In the genomic region with DNA sequence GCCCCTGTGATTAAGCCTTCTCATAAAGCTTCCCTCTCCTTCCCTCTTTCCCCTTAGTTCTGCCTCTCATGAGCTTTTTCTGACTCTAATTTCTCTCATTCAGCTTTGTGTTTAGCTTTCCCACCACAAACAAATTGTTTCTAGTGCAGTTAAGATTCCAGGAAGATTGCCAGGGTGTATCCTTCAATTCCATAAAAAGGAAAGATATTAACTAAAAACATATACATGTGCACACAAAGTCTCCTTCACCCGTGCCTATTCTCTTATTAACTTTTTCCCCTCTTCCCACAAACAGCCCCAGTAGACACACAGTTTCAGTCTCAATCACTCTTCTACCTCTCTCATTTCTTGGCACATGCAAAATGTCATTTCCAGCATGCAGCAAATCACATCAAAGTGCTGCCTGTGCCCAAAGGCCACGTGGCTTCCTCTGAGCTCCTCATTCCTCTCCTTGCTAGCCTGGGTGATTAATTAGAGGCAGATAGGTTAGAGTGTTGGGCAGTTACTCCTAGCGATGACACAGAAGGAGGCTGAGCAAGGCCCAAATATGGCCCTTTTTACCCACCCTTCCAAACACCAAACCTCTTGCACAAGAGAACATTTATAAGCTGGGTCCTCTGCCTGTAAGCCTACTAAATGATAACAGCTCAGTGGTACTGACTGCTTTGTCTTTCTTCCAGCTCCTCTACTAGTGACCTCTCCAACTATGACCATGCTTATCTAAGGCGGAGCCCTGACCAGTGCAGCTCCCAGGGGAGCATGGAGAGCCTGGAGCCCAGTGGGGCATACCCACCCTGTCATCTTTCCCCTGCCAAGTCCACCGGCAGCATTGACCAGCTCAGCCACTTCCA, we compare ENCODE assay signal across 9 cellular contexts.
A peak's percentile ranks its signal among the peaks of the same experiment; 100 is the strongest.
DNase-seq lines count a peak whose midpoint lies in the region; ATAC-seq, FAIRE-seq and TF ChIP-seq lines count a peak whose summit lies in the region.
"Had no signal": no experiment of that assay in that cellular context is flagged by ENCODE, and none has a peak within 500 bp of the region (broad histone marks: within the 10 kb centered on the region; RNA-seq: fewer than 3 reads in every experiment).

No MANE protein-coding gene starts in this region.

- H3K4me1 ChIP-seq in esophagus muscularis mucosa (peaks cover 18 to 75% (median 73%) of the 10 kb centered on the region in 4 donors), sigmoid colon (peaks cover 0 to 73% (median 50%) of the 10 kb centered on the region in 4 donors)

- TF ChIP-seq POLR2A in esophagus muscularis mucosa (IDR thresholded peaks at IDR 0.05; ENCODE audit: low read depth), result no peak
- no peak for TF ChIP-seq POLR2A in sigmoid colon (IDR thresholded peaks at IDR 0.05)

- DNase-seq in GM13976 (ENCODE audit: low spot score) (peak; percentile 41), esophagus muscularis mucosa (ENCODE audit: extremely low spot score) (no peak), sigmoid colon (peak; percentile 76), NCI-H2107 (lab: John Stamatoyannopoulos, UW) (no peak), HT-29 (ENCODE audit: low spot score) (no peak), brain microvascular endothelial cell (no peak), HTR-8/SVneo (ENCODE audit: insufficient read length, low spot score) (no peak)
- DNase-seq: activated naive CD8-positive, alpha-beta T cell treated with anti-CD3 and anti-CD28 coated beads, Interleukin-2, amount 10 ng/mL, durations not matched to agents 7 days and 5 days had no signal

- TF ChIP-seq CTCF in GM13976 (IDR thresholded peaks at IDR 0.05; ENCODE audit: borderline replicate concordance, control extremely low read depth, extremely low read depth, insufficient read depth, missing control alignments) (no peak), esophagus muscularis mucosa (IDR thresholded peaks at IDR 0.05) (no peak), sigmoid colon (IDR thresholded peaks at IDR 0.05) (no peak), brain microvascular endothelial cell (IDR thresholded peaks at IDR 0.05; ENCODE audit: low read depth, low read length, missing control alignments) (no peak)

- H3K36me3 ChIP-seq in esophagus muscularis mucosa (peaks cover 0 to 11% (median 5%) of the 10 kb centered on the region in 4 donors), sigmoid colon (no peaks in the 10 kb centered on the region), brain microvascular endothelial cell (replicated peaks) (no peaks in the 10 kb centered on the region)

- no peak for FAIRE-seq in HTR-8/SVneo (lab: Jason Lieb, UNC)

- intact Hi-C loops in esophagus muscularis mucosa (cut with DNase I), result no loop called here
- intact Hi-C loops in sigmoid colon (cut with DNase I), result loop anchor here (5.0 kb wide), 2 partner anchors 46 to 211 kb away; no protein-coding TSS in a partner anchor

- H3K9me3 ChIP-seq in esophagus muscularis mucosa (no peaks in the 10 kb centered on the region), sigmoid colon (no peaks in the 10 kb centered on the region)

- peak; percentile 86 for TF ChIP-seq EP300 in esophagus muscularis mucosa (IDR thresholded peaks at IDR 0.05)
- TF ChIP-seq EP300 in sigmoid colon (IDR thresholded peaks at IDR 0.05), result peak in 3 of 4 donors; percentile 14 to 67 (median 34)

- ATAC-seq in HG03469 (IDR thresholded peaks at IDR 0.05; ENCODE audit: unreplicated experiment), result peak; percentile 70

- no peaks in the 10 kb centered on the region for H3K27me3 ChIP-seq in esophagus muscularis mucosa
- H3K27me3 ChIP-seq in sigmoid colon, result no peaks in the 10 kb centered on the region
- H3K27me3 ChIP-seq in brain microvascular endothelial cell (replicated peaks), result no peaks in the 10 kb centered on the region

- WGBS in esophagus muscularis mucosa, result 23% methylated on average over 4 of the region's 5 CpGs
- 60% methylated on average over 5 of the region's 5 CpGs for WGBS in sigmoid colon, 2 donors

- in situ Hi-C loops in GM13976 (cut with MboI; ENCODE audit: low sequenced_read_pairs, unreplicated experiment) (no loop called here), brain microvascular endothelial cell (cut with HindIII; ENCODE audit: low pct_ligation_motif_present, low sequenced_read_pairs) (no loop called here)

- peak overlapping the region; percentile 89 to 94 (median 92) for H3K27ac ChIP-seq in esophagus muscularis mucosa (replicated peaks in 1 of 4)
- peak overlapping the region; percentile 82 to 89 (median 88) for H3K27ac ChIP-seq in sigmoid colon
- H3K27ac ChIP-seq in brain microvascular endothelial cell, result no peak overlapping the region

- peak overlapping the region; percentile 1 to 19 (median 15) for H3K4me3 ChIP-seq in esophagus muscularis mucosa
- no peak overlapping the region for H3K4me3 ChIP-seq in sigmoid colon
- no peak overlapping the region for H3K4me3 ChIP-seq in brain microvascular endothelial cell (ENCODE audit: low read depth, low read length)

Comparison
In these comparisons a context has a peak if more than half of its experiments do, and no peak if none do; other contexts are left out.
1. DNase-seq: peak in GM13976 (single experiment) and sigmoid colon (single experiment); none in esophagus muscularis mucosa (single experiment), NCI-H2107 (single experiment), HT-29 (single experiment), brain microvascular endothelial cell (single experiment) and HTR-8/SVneo (single experiment).
2. H3K4me3 ChIP-seq: peak in esophagus muscularis mucosa (4 of 4); none in sigmoid colon (0 of 4) and brain microvascular endothelial cell (single experiment).